Comparison of ENCODE assay signal across 16 cellular contexts in the genomic region with DNA sequence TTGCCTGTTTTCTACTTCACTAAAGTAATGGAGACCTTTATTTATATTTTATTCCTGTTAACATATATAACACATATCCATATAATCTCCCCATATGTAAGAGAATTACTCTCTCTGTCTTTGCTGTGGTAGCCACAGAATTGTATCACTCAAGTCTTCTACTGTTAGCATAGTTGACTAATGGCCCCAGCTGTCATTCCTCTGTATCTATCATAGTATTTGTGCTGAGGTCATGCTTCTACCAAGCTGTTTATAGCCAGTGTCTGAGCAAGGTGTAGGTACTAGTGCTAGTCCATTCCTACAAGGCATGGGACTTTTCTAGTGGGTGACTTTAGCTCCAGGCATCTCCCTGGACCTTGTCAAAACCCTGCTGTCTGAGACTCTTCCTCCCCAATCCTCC.
DNase-seq lines count a peak whose midpoint lies in the region; TF ChIP-seq lines count a peak whose summit lies in the region.
"Had no signal": no experiment of that assay in that cellular context is flagged by ENCODE, and none has a peak within 500 bp of the region (broad histone marks: within the 10 kb centered on the region; RNA-seq: fewer than 3 reads in every experiment).

No MANE protein-coding gene starts in this region.

- no peak overlapping the region for H3K9ac ChIP-seq in mesendoderm (ENCODE audit: low read length)

- H3K79me1 ChIP-seq in mesendoderm (ENCODE audit: low read length) = no peaks in the 10 kb centered on the region

- H3K36me3 ChIP-seq in mesendoderm (ENCODE audit: control insufficient read depth, insufficient read depth, low read length) (no peaks in the 10 kb centered on the region), esophagus muscularis mucosa (no peaks in the 10 kb centered on the region)

- peak overlapping the region; percentile 45 for H2AK5ac ChIP-seq in mesendoderm (ENCODE audit: low read length)

- no peaks in the 10 kb centered on the region for H3K9me3 ChIP-seq in esophagus muscularis mucosa
- H3K9me3 ChIP-seq: A549 had no signal

- H3K4me3 ChIP-seq in epithelial cell of esophagus (ENCODE audit: low read length) = no peak overlapping the region
- no peak overlapping the region for H3K4me3 ChIP-seq in mesendoderm (ENCODE audit: low read length)
- H3K4me3 ChIP-seq in esophagus muscularis mucosa = no peak overlapping the region
- H3K4me3 ChIP-seq: A549 had no signal

- H2BK120ac ChIP-seq in mesendoderm (ENCODE audit: low read depth, low read length) = no peak overlapping the region

- H4K8ac ChIP-seq in mesendoderm (ENCODE audit: low read depth, low read length) = no peak overlapping the region

- no peak for TF ChIP-seq POLR2A in esophagus muscularis mucosa (IDR thresholded peaks at IDR 0.05; ENCODE audit: low read depth)

- TF ChIP-seq EP300 in esophagus muscularis mucosa (IDR thresholded peaks at IDR 0.05) = no peak

- H3K27ac ChIP-seq in mesendoderm (ENCODE audit: low read depth, low read length) (no peak overlapping the region), esophagus muscularis mucosa (replicated peaks in 1 of 4) (no peak overlapping the region)
- H3K27ac ChIP-seq: 22Rv1, A549 had no signal

- H3K79me2 ChIP-seq in mesendoderm (ENCODE audit: control insufficient read depth, insufficient read depth, low read length) = no peaks in the 10 kb centered on the region

- intact Hi-C loops in esophagus muscularis mucosa (cut with DNase I) = no loop called here

- no peak overlapping the region for H2BK5ac ChIP-seq in mesendoderm (ENCODE audit: low read length)

- H3K4me1 ChIP-seq in mesendoderm (ENCODE audit: control insufficient read depth, low read depth, low read length) = no peaks in the 10 kb centered on the region
- no peaks in the 10 kb centered on the region for H3K4me1 ChIP-seq in esophagus muscularis mucosa
- H3K4me1 ChIP-seq: A549, Caco-2 had no signal

- H2BK15ac ChIP-seq in mesendoderm (replicated peaks; ENCODE audit: low read depth) = no peak overlapping the region

- H3K23ac ChIP-seq in mesendoderm (ENCODE audit: low read length) = no peak overlapping the region

- no peak overlapping the region for H3K18ac ChIP-seq in mesendoderm (ENCODE audit: low read length)

- H3K56ac ChIP-seq in mesendoderm (ENCODE audit: low read length) = no peak overlapping the region

- H3K4me2 ChIP-seq in mesendoderm (ENCODE audit: low read length) = no peak overlapping the region
- H3K4me2 ChIP-seq: A549 had no signal

- H4K5ac ChIP-seq in mesendoderm (ENCODE audit: low read length) = no peak overlapping the region

- no peak for TF ChIP-seq CTCF in epithelial cell of esophagus (IDR thresholded peaks at IDR 0.05; ENCODE audit: insufficient read depth, low read depth, low read length, missing control alignments)
- TF ChIP-seq CTCF in esophagus muscularis mucosa (IDR thresholded peaks at IDR 0.05) = no peak

- DNase-seq in DMS 273 (lab: John Stamatoyannopoulos, UW; ENCODE audit: unreplicated experiment) = peak; percentile 40
- no peak for DNase-seq in DMS 273 treated with DMSO at 0.1 percent for 48 hours (lab: John Stamatoyannopoulos, UW)
- peak; percentile 13 for DNase-seq in epithelial cell of esophagus (ENCODE audit: low read depth)
- no peak for DNase-seq in mesendoderm
- DNase-seq in NOMO-1 (lab: John Stamatoyannopoulos, UW; ENCODE audit: unreplicated experiment in 2 of 2) = no peak
- DNase-seq in DMS79 treated with DMSO at 0.1 percent for 48 hours (lab: John Stamatoyannopoulos, UW) = no peak
- no peak for DNase-seq in stimulated activated CD4-positive, alpha-beta T cell treated with anti-CD3 and anti-CD28 coated beads, Interleukin-1b, Interleukin-23, amount 100 ng/mL, for 48 hours
- DNase-seq in esophagus muscularis mucosa (ENCODE audit: extremely low spot score) = no peak
- DNase-seq: AML-193; Caco-2; CD4-positive, alpha-beta T cell; GDM1; GOT3; H9 had no signal

- H3K27me3 ChIP-seq in mesendoderm (ENCODE audit: insufficient read depth, low read length, poor library complexity) (no peaks in the 10 kb centered on the region), esophagus muscularis mucosa (no peaks in the 10 kb centered on the region)

- H3K4ac ChIP-seq in mesendoderm (ENCODE audit: low read depth, low read length) = no peak overlapping the region

Comparison
In these comparisons a context has a peak if more than half of its experiments do, and no peak if none do; other contexts are left out.
1. DNase-seq: peak in DMS 273 (single experiment) and epithelial cell of esophagus (single experiment); none in DMS 273 treated with DMSO at 0.1 percent for 48 hours (single experiment), mesendoderm (single experiment), NOMO-1 (0 of 2), DMS79 treated with DMSO at 0.1 percent for 48 hours (single experiment), stimulated activated CD4-positive, alpha-beta T cell treated with anti-CD3 and anti-CD28 coated beads, Interleukin-1b, Interleukin-23, amount 100 ng/mL, for 48 hours (single experiment) and esophagus muscularis mucosa (single experiment).